14 cellular contexts compared by ENCODE assay signal in genomic region chr6:114343782-114344144, GRCh38. TPM values are rescaled to one million over a fixed set of nuclear protein-coding genes. Genes with fewer than 3 reads are reported as not detected.
DNase-seq lines count a peak whose midpoint lies in the region; ATAC-seq and TF ChIP-seq lines count a peak whose summit lies in the region.
"Had no signal": no experiment of that assay in that cellular context is flagged by ENCODE, and none has a peak within 500 bp of the region (broad histone marks: within the 10 kb centered on the region; RNA-seq: fewer than 3 reads in every experiment).

No MANE protein-coding gene starts in this region.

- peak overlapping the region; percentile 66 to 98 (median 76) for H3K27ac Mint-ChIP-seq in H9
- H3K27ac Mint-ChIP-seq: stimulated activated naive CD8-positive, alpha-beta T cell treated with anti-CD3 and anti-CD28 coated beads, Interleukin-15, Interleukin-2, amounts not matched to agents 100 ng/mL and 50 ng/mL, for 24 hours had no signal

- no peaks in the 10 kb centered on the region; the same call in 1 of the 2 replicates for H3K27me3 Mint-ChIP-seq in H9 (ENCODE audit: low read depth)

- peaks cover 0 to 23% (median 2%) of the 10 kb centered on the region in 3 experiments; a peak in 3 of 7 replicates for H3K36me3 Mint-ChIP-seq in H9 (ENCODE audit: insufficient read depth in 1 of 3, low read depth in 3 of 3)

- no peak overlapping the region for H4K5ac ChIP-seq in H9 (ENCODE audit: insufficient read length, low read depth, low read length)

- no peak overlapping the region for H2AFZ ChIP-seq in H9 (ENCODE audit: low read length)

- H3K4ac ChIP-seq in H9 (ENCODE audit: low read depth, low read length) = no peak overlapping the region

- H4K20me1 ChIP-seq in H9 (ENCODE audit: control insufficient read depth, insufficient read depth, insufficient read length) = no peaks in the 10 kb centered on the region

- H3K27me3 ChIP-seq in H9 (ENCODE audit: insufficient read depth, low read length) = no peaks in the 10 kb centered on the region
- no peaks in the 10 kb centered on the region for H3K27me3 ChIP-seq in SJCRH30
- no peaks in the 10 kb centered on the region for H3K27me3 ChIP-seq in rectal smooth muscle tissue (ENCODE audit: control insufficient read depth, insufficient read depth, low read length)

- H3K4me3 Mint-ChIP-seq in H9 = peak overlapping the region; percentile 96 to 100
- H3K4me3 Mint-ChIP-seq: stimulated activated naive CD8-positive, alpha-beta T cell treated with anti-CD3 and anti-CD28 coated beads, Interleukin-15, Interleukin-2, amounts not matched to agents 100 ng/mL and 50 ng/mL, for 24 hours had no signal

- H3K4me1 ChIP-seq in H9 (ENCODE audit: insufficient read depth, low read length) (peaks cover 10% of the 10 kb centered on the region), SJCRH30 (no peaks in the 10 kb centered on the region), rectal smooth muscle tissue (ENCODE audit: control insufficient read depth, insufficient read depth, low read length) (no peaks in the 10 kb centered on the region)

- no peak overlapping the region for H2AK5ac ChIP-seq in H9 (ENCODE audit: insufficient read length, low read length)

- H4K91ac ChIP-seq in H9 (ENCODE audit: insufficient read length, low read depth, low read length) = no peak overlapping the region

- H3K79me2 ChIP-seq in H9 (ENCODE audit: insufficient read depth, low read length) = peaks cover 2% of the 10 kb centered on the region; the same call in 1 of the 2 replicates

- no peak overlapping the region for H2BK120ac ChIP-seq in H9 (ENCODE audit: low read depth, low read length, poor library complexity, severe bottlenecking)

- H3K4me3 ChIP-seq in SJCRH30 (peak overlapping the region; percentile 87), rectal smooth muscle tissue (ENCODE audit: low read length) (peak overlapping the region; percentile 80)

- no peak overlapping the region for H2BK5ac ChIP-seq in H9 (ENCODE audit: insufficient read length, low read length)

- no peak overlapping the region for H3K14ac ChIP-seq in H9 (ENCODE audit: insufficient read depth, low read length)

- H3K9me3 ChIP-seq in H9 (ENCODE audit: control insufficient read depth, low read depth, low read length) = no peaks in the 10 kb centered on the region
- H3K9me3 ChIP-seq in SJCRH30 (replicated peaks) = no peaks in the 10 kb centered on the region
- H3K9me3 ChIP-seq: adrenal gland had no signal

- H4K8ac ChIP-seq in H9 (replicated peaks; ENCODE audit: insufficient read length, low read depth, low read length) = no peak overlapping the region

- H2BK15ac ChIP-seq in H9 (ENCODE audit: low read depth, low read length) = no peak overlapping the region

- H3K27ac ChIP-seq in H9 (ENCODE audit: insufficient read length, low read depth, low read length) (no peak overlapping the region), SJCRH30 (no peak overlapping the region), rectal smooth muscle tissue (ENCODE audit: low read depth, low read length) (no peak overlapping the region)
- H3K27ac ChIP-seq: adrenal gland, HL-60 had no signal

- no peak for DNase-seq in H9
- DNase-seq in SJCRH30 = no peak
- peak; percentile 33 for DNase-seq in globus pallidus (ENCODE audit: low spot score)
- DNase-seq in epidermal melanocyte (ENCODE audit: insufficient read length, low spot score) = no peak
- DNase-seq in SK-N-DZ (ENCODE audit: low spot score) = no peak
- DNase-seq: activated CD4-positive, alpha-beta T cell treated with anti-CD3 and anti-CD28 coated beads for 4 hours; NCI-H1436 treated with DMSO at 0.1 percent for 48 hours had no signal

- no peak overlapping the region for H3K56ac ChIP-seq in H9 (ENCODE audit: insufficient read length, low read depth, low read length)

- H2BK12ac ChIP-seq in H9 (ENCODE audit: insufficient read length, low read depth, low read length) = no peak overlapping the region

- no peak overlapping the region for H3T11ph ChIP-seq in H9 (ENCODE audit: low read length)

- H3K9ac ChIP-seq in H9 (ENCODE audit: extremely low read depth, insufficient read length, low read length) (no peak overlapping the region), rectal smooth muscle tissue (ENCODE audit: low read length) (no peak overlapping the region)

- no CpG with 5 or more reads among the region's 2 CpGs for WGBS in H9 (ENCODE audit: extremely low coverage, insufficient read length, low lambda C conversion rate)

- no peak overlapping the region for H3K23ac ChIP-seq in H9 (ENCODE audit: insufficient read length, low read depth, low read length)

- H3K36me3 ChIP-seq in SJCRH30 (no peaks in the 10 kb centered on the region), rectal smooth muscle tissue (ENCODE audit: control insufficient read depth, insufficient read depth, low read length) (no peaks in the 10 kb centered on the region)
- H3K36me3 ChIP-seq: adrenal gland had no signal

- H3K9me3 Mint-ChIP-seq in H9 = no peaks in the 10 kb centered on the region; a peak in 1 of 5 replicates
- H3K9me3 Mint-ChIP-seq: stimulated activated naive CD8-positive, alpha-beta T cell treated with anti-CD3 and anti-CD28 coated beads, Interleukin-15, Interleukin-2, amounts not matched to agents 100 ng/mL and 50 ng/mL, for 24 hours had no signal

- no peak for ATAC-seq in GM21576 (IDR thresholded peaks at IDR 0.05; ENCODE audit: unreplicated experiment)
- no peak for ATAC-seq in HG02870 (IDR thresholded peaks at IDR 0.05; ENCODE audit: unreplicated experiment)

- no peak overlapping the region for H3K18ac ChIP-seq in H9 (ENCODE audit: insufficient read length, low read depth, low read length)

- H3K79me1 ChIP-seq in H9 (ENCODE audit: insufficient read depth, low read depth, low read length, poor library complexity, severe bottlenecking) = no peaks in the 10 kb centered on the region

- no peak overlapping the region for H2BK20ac ChIP-seq in H9 (ENCODE audit: low read depth, low read length, poor library complexity, severe bottlenecking)

- no peak for TF ChIP-seq CTCF in H9 (conservative IDR thresholded peaks at IDR 0.05)

- peaks cover 41 to 44% of the 10 kb centered on the region in 2 experiments for H3K4me1 Mint-ChIP-seq in H9

- peaks cover 12% of the 10 kb centered on the region for H3K23me2 ChIP-seq in H9 (ENCODE audit: insufficient read length, low read depth, low read length, poor library complexity, severe bottlenecking)

- H3K4me2 ChIP-seq in H9 (ENCODE audit: insufficient read depth, insufficient read length, low read length) = peak overlapping the region; percentile 88

RNA-seq across cellular contexts. Expression of gene HS3ST5, which starts 0.9 kb away (rescaled TPM):
- 11.6 and 14.4 TPM in 2 replicates for total RNA-seq in H9 (2021)
- total RNA-seq in SJCRH30 (2014; rRNA removed; shearing (Covaris generic)) = 0.55 and 0.56 TPM in 2 replicates
- 0.21 and 0.53 TPM in 2 replicates for polyA plus RNA-seq in SK-N-DZ (2014; cell fraction: cytosol; rRNA removed)
- 0.11 and 0.43 TPM in 2 replicates for polyA plus RNA-seq in SK-N-DZ (2014; cell fraction: nucleus; rRNA removed)
- total RNA-seq: Daoy had no signal
